24 cellular contexts compared by ENCODE assay signal in the genomic region with DNA sequence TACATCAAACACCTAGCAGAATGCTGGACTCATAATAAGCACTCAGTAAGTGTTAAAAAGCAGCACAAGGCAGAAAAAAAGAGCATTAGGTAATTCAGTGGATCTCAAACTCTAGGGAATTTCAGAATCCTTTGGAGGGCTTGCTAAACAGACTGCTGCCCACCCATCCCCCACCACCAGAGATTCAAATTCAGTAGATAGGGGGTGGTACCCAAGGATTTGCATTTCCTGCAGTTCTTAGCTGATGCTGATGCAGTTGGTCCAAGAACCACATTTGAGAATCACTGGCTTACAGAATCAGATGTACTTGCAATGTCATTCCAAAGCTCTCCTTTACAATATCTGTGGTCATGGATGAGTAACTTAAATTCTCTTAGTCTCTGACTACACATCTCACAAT.
A peak's percentile ranks its signal among the peaks of the same experiment; 100 is the strongest.
DNase-seq lines count a peak whose midpoint lies in the region; ATAC-seq and TF ChIP-seq lines count a peak whose summit lies in the region.
"Had no signal": no experiment of that assay in that cellular context is flagged by ENCODE, and none has a peak within 500 bp of the region (broad histone marks: within the 10 kb centered on the region; RNA-seq: fewer than 3 reads in every experiment).

No MANE protein-coding gene starts in this region.

- no peak overlapping the region for H3K4me3 Mint-ChIP-seq in HFFc6
- no peak overlapping the region for H3K4me3 Mint-ChIP-seq in activated T-cell treated with anti-CD3 and anti-CD28 coated beads, Interleukin-2, amount 50 U/mL, for 4 hours
- H3K4me3 Mint-ChIP-seq: CD14-positive monocyte; CD8-positive, alpha-beta memory T cell had no signal

- TF ChIP-seq CTCF in HFFc6 (IDR thresholded peaks at IDR 0.05): no peak

- intact Hi-C loops in Right ventricle myocardium superior (cut with DNase I): no loop called here

- no peak for ATAC-seq in Right ventricle myocardium superior (ENCODE audit: poor library complexity)
- no peak for ATAC-seq in activated T-cell treated with anti-CD3 and anti-CD28 coated beads, Interleukin-2, amount 50 U/mL, for 4 hours
- ATAC-seq: HCT116, Right ventricle myocardium inferior had no signal

- H3K36me3 Mint-ChIP-seq in HFFc6 (ENCODE audit: low read depth): no peaks in the 10 kb centered on the region
- H3K36me3 Mint-ChIP-seq in activated T-cell treated with anti-CD3 and anti-CD28 coated beads, Interleukin-2, amount 50 U/mL, for 4 hours (ENCODE audit: insufficient read depth): no peaks in the 10 kb centered on the region
- H3K36me3 Mint-ChIP-seq: CD14-positive monocyte; CD8-positive, alpha-beta memory T cell had no signal

- DNase-seq in EH (ENCODE audit: low read depth) (peak; percentile 8), HFFc6 (peak; percentile 11), fibroblast of peridontal ligament (ENCODE audit: extremely low read depth) (peak; percentile 5), iPS-NIHi7 (ENCODE audit: extremely low spot score) (peak; percentile 21), Right ventricle myocardium superior (no peak), NCI-H1092 treated with DMSO at 0.1 percent for 48 hours (lab: John Stamatoyannopoulos, UW) (no peak)
- DNase-seq in activated T-cell treated with anti-CD3 and anti-CD28 coated beads, Interleukin-2, amount 50 U/mL, for 4 hours: no peak
- DNase-seq: 8988T; ACHN; BE2C; CD8-positive, alpha-beta memory T cell; DMS 273 treated with DMSO at 0.1 percent for 48 hours; GOT3; NCI-H1048; NCI-H1417 treated with DMSO at 0.1 percent for 48 hours; NCI-H1694 treated with DMSO at 0.1 percent for 48 hours; NCI-H2171 treated with DMSO at 0.1 percent for 48 hours; NCI-H345; NCI-H524; NCI-H748 treated with DMSO at 0.1 percent for 48 hours; PC-9 had no signal

- H3K27ac Mint-ChIP-seq in HFFc6: no peak overlapping the region
- H3K27ac Mint-ChIP-seq: CD14-positive monocyte; CD8-positive, alpha-beta memory T cell had no signal

- no peaks in the 10 kb centered on the region; the same call in 1 of the 2 replicates for H3K9me3 Mint-ChIP-seq in HFFc6
- H3K9me3 Mint-ChIP-seq in activated T-cell treated with anti-CD3 and anti-CD28 coated beads, Interleukin-2, amount 50 U/mL, for 4 hours: peaks cover 5% of the 10 kb centered on the region

- H3K27me3 Mint-ChIP-seq in HFFc6 (ENCODE audit: insufficient read depth): peaks cover 11% of the 10 kb centered on the region
- no peaks in the 10 kb centered on the region for H3K27me3 Mint-ChIP-seq in activated T-cell treated with anti-CD3 and anti-CD28 coated beads, Interleukin-2, amount 50 U/mL, for 4 hours (ENCODE audit: low read depth)
- H3K27me3 Mint-ChIP-seq: CD8-positive, alpha-beta memory T cell had no signal

- no peaks in the 10 kb centered on the region for H3K4me1 Mint-ChIP-seq in HFFc6 (ENCODE audit: low read depth)
- H3K4me1 Mint-ChIP-seq in activated T-cell treated with anti-CD3 and anti-CD28 coated beads, Interleukin-2, amount 50 U/mL, for 4 hours (ENCODE audit: low read depth): no peaks in the 10 kb centered on the region
- H3K4me1 Mint-ChIP-seq: CD14-positive monocyte; CD8-positive, alpha-beta memory T cell had no signal

Comparison
In these comparisons a context has a peak if more than half of its experiments do, and no peak if none do; other contexts are left out.
1. DNase-seq: peak in EH (single experiment), HFFc6 (single experiment), fibroblast of peridontal ligament (single experiment) and iPS-NIHi7 (single experiment); none in Right ventricle myocardium superior (single experiment), NCI-H1092 treated with DMSO at 0.1 percent for 48 hours (single experiment) and activated T-cell treated with anti-CD3 and anti-CD28 coated beads, Interleukin-2, amount 50 U/mL, for 4 hours (single experiment).